In the genomic region with DNA sequence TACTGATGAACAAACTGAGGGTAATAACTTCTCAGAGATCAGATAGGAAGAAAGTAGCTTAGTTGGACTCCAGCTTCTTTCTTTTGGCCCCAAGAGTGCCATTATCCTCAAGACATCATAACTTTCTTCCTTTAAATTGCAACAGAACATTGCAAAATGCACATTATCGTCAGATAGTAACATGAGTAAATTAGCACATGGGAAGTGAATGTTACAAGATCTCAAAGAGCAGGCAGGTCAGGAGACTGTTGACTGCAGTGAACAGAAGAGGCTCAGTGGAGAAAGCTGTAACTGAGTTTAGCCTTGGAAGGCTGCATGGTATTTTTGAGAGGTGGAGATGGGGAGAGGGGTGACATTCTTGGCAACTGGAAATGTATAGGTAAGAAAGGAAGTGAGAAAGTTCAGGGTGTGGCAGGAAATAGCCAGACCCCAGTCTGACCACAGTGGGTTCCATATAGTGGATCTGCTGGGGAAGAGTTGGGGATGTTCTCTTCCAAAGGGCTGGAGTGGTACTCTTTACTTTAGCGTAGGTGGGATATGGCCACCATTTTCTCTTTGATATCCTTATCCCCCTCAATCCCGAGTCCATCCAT, we compare ENCODE assay signal across 8 cellular contexts.
DNase-seq lines count a peak whose midpoint lies in the region; ATAC-seq and TF ChIP-seq lines count a peak whose summit lies in the region.

No MANE protein-coding gene starts in this region.

- no peak for TF ChIP-seq CTCF in mesothelial cell of epicardium (IDR thresholded peaks at IDR 0.05; ENCODE audit: unreplicated experiment)

- peak; percentile 1 for ATAC-seq in stimulated activated memory B cell treated with anti-CD40 and anti-IgM and Interleukin-4, amounts not matched to agents 10 μg/mL and 1 μg/mL and 100 μg/mL, for 72 hours
- ATAC-seq in GM21737 (IDR thresholded peaks at IDR 0.05; ENCODE audit: unreplicated experiment) = no peak

- peak overlapping the region; percentile 42 for H3K4me3 Mint-ChIP-seq in T-helper 2 cell treated with Interferon-gamma antibody and Interleukin-4, amounts not matched to agents 5 μg/mL and 100 μg/mL, for 36 hours
- H3K4me3 Mint-ChIP-seq in stimulated activated memory B cell treated with anti-CD40 and anti-IgM and Interleukin-4, amounts not matched to agents 10 μg/mL and 1 μg/mL and 100 μg/mL, for 72 hours = no peak overlapping the region
- H3K4me3 Mint-ChIP-seq in mesothelial cell of epicardium = no peak overlapping the region

- H3K27me3 Mint-ChIP-seq in T-helper 2 cell treated with Interferon-gamma antibody and Interleukin-4, amounts not matched to agents 5 μg/mL and 100 μg/mL, for 36 hours (ENCODE audit: low read depth) = peaks cover 16% of the 10 kb centered on the region
- H3K27me3 Mint-ChIP-seq in stimulated activated memory B cell treated with anti-CD40 and anti-IgM and Interleukin-4, amounts not matched to agents 10 μg/mL and 1 μg/mL and 100 μg/mL, for 72 hours = no peaks in the 10 kb centered on the region
- peaks cover 23% of the 10 kb centered on the region for H3K27me3 Mint-ChIP-seq in mesothelial cell of epicardium (ENCODE audit: low read depth)

- DNase-seq in T-helper 2 cell treated with Interferon-gamma antibody and Interleukin-4, amounts not matched to agents 5 μg/mL and 100 μg/mL, for 36 hours (ENCODE audit: low spot score) = peak; percentile 40
- DNase-seq in T-helper 2 cell (no peak), RPMI8226 (peak; percentile 47), epidermal melanocyte (ENCODE audit: insufficient read length, low spot score) (peak; percentile 4), SHP77 treated with DMSO at 0.1 percent for 48 hours (lab: John Stamatoyannopoulos, UW) (no peak), mesothelial cell of epicardium (ENCODE audit: low spot score in 2 of 2, unreplicated experiment in 2 of 2) (no peak)

- H3K4me1 Mint-ChIP-seq in T-helper 2 cell treated with Interferon-gamma antibody and Interleukin-4, amounts not matched to agents 5 μg/mL and 100 μg/mL, for 36 hours (ENCODE audit: low read depth) = peaks cover 76% of the 10 kb centered on the region
- peaks cover 78% of the 10 kb centered on the region for H3K4me1 Mint-ChIP-seq in stimulated activated memory B cell treated with anti-CD40 and anti-IgM and Interleukin-4, amounts not matched to agents 10 μg/mL and 1 μg/mL and 100 μg/mL, for 72 hours
- H3K4me1 Mint-ChIP-seq in mesothelial cell of epicardium = peaks cover 13% of the 10 kb centered on the region

- H3K9me3 Mint-ChIP-seq in T-helper 2 cell treated with Interferon-gamma antibody and Interleukin-4, amounts not matched to agents 5 μg/mL and 100 μg/mL, for 36 hours = peaks cover 22% of the 10 kb centered on the region
- H3K9me3 Mint-ChIP-seq in stimulated activated memory B cell treated with anti-CD40 and anti-IgM and Interleukin-4, amounts not matched to agents 10 μg/mL and 1 μg/mL and 100 μg/mL, for 72 hours = no peaks in the 10 kb centered on the region
- H3K9me3 Mint-ChIP-seq in mesothelial cell of epicardium = no peaks in the 10 kb centered on the region

- peaks cover 17% of the 10 kb centered on the region for H3K36me3 Mint-ChIP-seq in T-helper 2 cell treated with Interferon-gamma antibody and Interleukin-4, amounts not matched to agents 5 μg/mL and 100 μg/mL, for 36 hours (ENCODE audit: low read depth)
- no peaks in the 10 kb centered on the region for H3K36me3 Mint-ChIP-seq in stimulated activated memory B cell treated with anti-CD40 and anti-IgM and Interleukin-4, amounts not matched to agents 10 μg/mL and 1 μg/mL and 100 μg/mL, for 72 hours
- H3K36me3 Mint-ChIP-seq in mesothelial cell of epicardium = no peaks in the 10 kb centered on the region

- peak overlapping the region; percentile 80 for H3K27ac Mint-ChIP-seq in T-helper 2 cell treated with Interferon-gamma antibody and Interleukin-4, amounts not matched to agents 5 μg/mL and 100 μg/mL, for 36 hours
- peak overlapping the region; percentile 65 for H3K27ac Mint-ChIP-seq in stimulated activated memory B cell treated with anti-CD40 and anti-IgM and Interleukin-4, amounts not matched to agents 10 μg/mL and 1 μg/mL and 100 μg/mL, for 72 hours
- H3K27ac Mint-ChIP-seq in mesothelial cell of epicardium = no peak overlapping the region

Comparison
In these comparisons a context has a peak if more than half of its experiments do, and no peak if none do; other contexts are left out.
1. DNase-seq: peak in T-helper 2 cell treated with Interferon-gamma antibody and Interleukin-4, amounts not matched to agents 5 μg/mL and 100 μg/mL, for 36 hours (single experiment), RPMI8226 (single experiment) and epidermal melanocyte (single experiment); none in T-helper 2 cell (0 of 5), SHP77 treated with DMSO at 0.1 percent for 48 hours (single experiment) and mesothelial cell of epicardium (0 of 2).